2 cellular contexts compared by ENCODE assay signal in genomic region chr4:95051689-95052026, GRCh38.
TF ChIP-seq lines count a peak whose summit lies in the region.

No MANE protein-coding gene starts in this region.

TF ChIP-seq in A549, 52 proteins besides CTCF, POLR2A, EP300 and RAD21:
- TF ChIP-seq JUNB (IDR thresholded peaks at IDR 0.05) = no peak
- no peak for TF ChIP-seq E2F6 (IDR thresholded peaks at IDR 0.05; ENCODE audit: borderline replicate concordance, low read depth)
- TF ChIP-seq EHMT2 (IDR thresholded peaks at IDR 0.05; ENCODE audit: low read depth) = no peak
- TF ChIP-seq NR3C1 (IDR thresholded peaks at IDR 0.05) = no peak
- TF ChIP-seq FOXS1 (CRISPR knock-in tag; IDR thresholded peaks at IDR 0.05) = no peak
- TF ChIP-seq EHF (CRISPR knock-in tag; IDR thresholded peaks at IDR 0.05) = no peak
- no peak for TF ChIP-seq MAX (IDR thresholded peaks at IDR 0.05)
- no peak for TF ChIP-seq KDM1A (IDR thresholded peaks at IDR 0.05; ENCODE audit: low read depth)

TF ChIP-seq in H1, 55 proteins besides CTCF, POLR2A, EP300 and RAD21:
- no peak for TF ChIP-seq E2F6 (IDR thresholded peaks at IDR 0.05)
- TF ChIP-seq SUZ12 (IDR thresholded peaks at IDR 0.05; ENCODE audit: low read length) = no peak
- no peak for TF ChIP-seq FOSL1 (IDR thresholded peaks at IDR 0.05; ENCODE audit: insufficient read depth, low read depth, low read length)
- no peak for TF ChIP-seq HDAC2 (IDR thresholded peaks at IDR 0.05; ENCODE audit: borderline replicate concordance in 1 of 2, low read depth in 2 of 2, low read length in 2 of 2)
- no peak for TF ChIP-seq TAF7 (optimal IDR thresholded peaks at IDR 0.05; ENCODE audit: borderline replicate concordance, low read depth, low read length)
- no peak for TF ChIP-seq POU5F1 (IDR thresholded peaks at IDR 0.05; ENCODE audit: low read depth, low read length)
- TF ChIP-seq TEAD4 (IDR thresholded peaks at IDR 0.05; ENCODE audit: low read depth, low read length) = no peak
- TF ChIP-seq MAFK (IDR thresholded peaks at IDR 0.05; ENCODE audit: low read depth, low read length) = no peak
- no peak for TF ChIP-seq RBBP5 (IDR thresholded peaks at IDR 0.05; ENCODE audit: borderline replicate concordance, low read depth, low read length)
TF ChIP-seq in H1: peak in this region for 0.
